In genomic region chr2:203623616-203624015, GRCh38 we compare ENCODE assay signal across 13 cellular contexts.
A peak's percentile ranks its signal among the peaks of the same experiment; 100 is the strongest.
DNase-seq lines count a peak whose midpoint lies in the region; ATAC-seq and TF ChIP-seq lines count a peak whose summit lies in the region.
"Had no signal": no experiment of that assay in that cellular context is flagged by ENCODE, and none has a peak within 500 bp of the region (broad histone marks: within the 10 kb centered on the region; RNA-seq: fewer than 3 reads in every experiment).

No MANE protein-coding gene starts in this region.

- TF ChIP-seq CTCF in CD4-positive, alpha-beta T cell (IDR thresholded peaks at IDR 0.05): no peak
- TF ChIP-seq CTCF in Loucy (conservative IDR thresholded peaks at IDR 0.05; ENCODE audit: low read length) (no peak), lung (IDR thresholded peaks at IDR 0.05; ENCODE audit: control extremely low read depth, extremely low read depth) (no peak), transverse colon (IDR thresholded peaks at IDR 0.05) (no peak), neural progenitor cell (IDR thresholded peaks at IDR 0.05) (no peak)

- no peaks in the 10 kb centered on the region for H3K9me3 ChIP-seq in CD4-positive, alpha-beta T cell (ENCODE audit: control insufficient read depth, low read length)
- H3K9me3 ChIP-seq in Loucy (ENCODE audit: insufficient read depth, low read depth, low read length) (no peaks in the 10 kb centered on the region), lung (ENCODE audit: control insufficient read depth in 2 of 2, insufficient read depth in 1 of 2, low read length in 1 of 2) (no peaks in the 10 kb centered on the region), transverse colon (no peaks in the 10 kb centered on the region), neural progenitor cell (ENCODE audit: low read depth) (no peaks in the 10 kb centered on the region)
- H3K9me3 ChIP-seq: ascending aorta had no signal

- H3K27me3 Mint-ChIP-seq in CD4-positive, alpha-beta T cell: no peaks in the 10 kb centered on the region
- H3K27me3 Mint-ChIP-seq in neural progenitor cell (ENCODE audit: insufficient read depth, low read depth): no peaks in the 10 kb centered on the region

- no peak overlapping the region for H3K27ac ChIP-seq in CD4-positive, alpha-beta T cell (ENCODE audit: low read depth, low read length)
- H3K27ac ChIP-seq in lung (ENCODE audit: low read depth in 1 of 2, low read length in 1 of 2): peak overlapping the region in 1 of 2 donors; percentile 69
- H3K27ac ChIP-seq in transverse colon: no peak overlapping the region
- H3K27ac ChIP-seq in neural progenitor cell: no peak overlapping the region
- H3K27ac ChIP-seq: ascending aorta had no signal

- H3K79me2 ChIP-seq in Loucy (ENCODE audit: insufficient read depth, low read length) (no peaks in the 10 kb centered on the region), neural progenitor cell (ENCODE audit: low read depth) (no peaks in the 10 kb centered on the region)

- H2AFZ ChIP-seq in Loucy (ENCODE audit: low read length): no peak overlapping the region
- H2AFZ ChIP-seq in neural progenitor cell (replicated peaks): no peak overlapping the region

- no peaks in the 10 kb centered on the region for H3K36me3 Mint-ChIP-seq in CD4-positive, alpha-beta T cell (ENCODE audit: low read depth)
- H3K36me3 Mint-ChIP-seq in neural progenitor cell: no peaks in the 10 kb centered on the region

- no peak for TF ChIP-seq POLR2A in transverse colon (IDR thresholded peaks at IDR 0.05)

- no peak for TF ChIP-seq EP300 in transverse colon (IDR thresholded peaks at IDR 0.05; ENCODE audit: low read depth)

- no peaks in the 10 kb centered on the region for H3K27me3 ChIP-seq in CD4-positive, alpha-beta T cell (ENCODE audit: control insufficient read depth, insufficient read depth, low read length)
- no peaks in the 10 kb centered on the region for H3K27me3 ChIP-seq in Loucy (ENCODE audit: insufficient read depth, low read length, poor library complexity, severe bottlenecking)
- no peaks in the 10 kb centered on the region for H3K27me3 ChIP-seq in lung (ENCODE audit: control insufficient read depth, insufficient read depth)
- H3K27me3 ChIP-seq in transverse colon: no peaks in the 10 kb centered on the region
- no peaks in the 10 kb centered on the region for H3K27me3 ChIP-seq in neural progenitor cell
- H3K27me3 ChIP-seq: ascending aorta had no signal

- no peak overlapping the region for H3K4me3 Mint-ChIP-seq in CD4-positive, alpha-beta T cell
- H3K4me3 Mint-ChIP-seq in neural progenitor cell: no peak overlapping the region

- peak overlapping the region; percentile 17 for H3K4me3 ChIP-seq in Loucy (ENCODE audit: low read length, poor library complexity, severe bottlenecking)
- no peak overlapping the region for H3K4me3 ChIP-seq in lung
- no peak overlapping the region for H3K4me3 ChIP-seq in transverse colon
- H3K4me3 ChIP-seq in neural progenitor cell: no peak overlapping the region
- H3K4me3 ChIP-seq: ascending aorta had no signal

- peaks cover 2% of the 10 kb centered on the region for H3K9me3 Mint-ChIP-seq in CD4-positive, alpha-beta T cell
- H3K9me3 Mint-ChIP-seq in neural progenitor cell: peaks cover 2% of the 10 kb centered on the region

- H3K4me2 ChIP-seq in Loucy (ENCODE audit: low read depth, low read length, poor library complexity, severe bottlenecking): peak overlapping the region; percentile 49
- no peak overlapping the region for H3K4me2 ChIP-seq in neural progenitor cell

- in situ Hi-C loops in transverse colon (cut with MboI; ENCODE audit: low pct_ligation_motif_present in 1 of 4, low pct_unique_long_range_greater_than_20kb in 1 of 4, low sequenced_read_pairs in 3 of 4): no loop called here

- POLR2A ChIA-PET in CD4-positive, alpha-beta T cell (lab: Charles Lee): interaction anchor here (1.3 kb wide), 1 partner anchor 117 kb away, joined by 3 read pairs; no protein-coding TSS in a partner anchor

- H3K27ac Mint-ChIP-seq in CD4-positive, alpha-beta T cell: peak overlapping the region; percentile 47
- no peak overlapping the region for H3K27ac Mint-ChIP-seq in neural progenitor cell

- H4K20me1 ChIP-seq in Loucy (ENCODE audit: insufficient read depth, low read length, poor library complexity, severe bottlenecking) (no peaks in the 10 kb centered on the region), neural progenitor cell (ENCODE audit: low read depth) (no peaks in the 10 kb centered on the region)

- 40 to 52% methylated on average over 7 of the region's 7 CpGs for WGBS in lung, 2 donors
- 60% methylated on average over 7 of the region's 7 CpGs; no CpG with 5 or more reads in 1 of the 2 donors for WGBS in transverse colon (ENCODE audit: low coverage in 1 of 2), 2 donors

- DNase-seq in CD4-positive, alpha-beta T cell: no peak
- DNase-seq in amniotic epithelial cell (ENCODE audit: low read depth) (peak; percentile 75), lung (ENCODE audit: low spot score) (no peak), transverse colon (no peak), neural progenitor cell (ENCODE audit: low spot score) (no peak), mucosa of gallbladder (ENCODE audit: low spot score) (no peak)
- DNase-seq: activated CD8-positive, alpha-beta memory T cell treated with anti-CD3 and anti-CD28 coated beads, Interleukin-2, amount 50 U/mL, for 4 hours; C1 segment of cervical spinal cord; NCI-H1092; stimulated activated CD4-positive, alpha-beta T cell treated with anti-CD3 and anti-CD28 coated beads, Interleukin-4, amount 100 ng/mL, for 24 hours had no signal

- H3K36me3 ChIP-seq in Loucy (ENCODE audit: insufficient read depth, low read length) (no peaks in the 10 kb centered on the region), lung (ENCODE audit: control insufficient read depth in 2 of 2, insufficient read depth in 2 of 2, low read length in 2 of 2) (no peaks in the 10 kb centered on the region), transverse colon (no peaks in the 10 kb centered on the region), neural progenitor cell (no peaks in the 10 kb centered on the region)
- H3K36me3 ChIP-seq: ascending aorta had no signal

- H3F3A ChIP-seq in Loucy (ENCODE audit: low read depth): no peaks in the 10 kb centered on the region
- H3F3A ChIP-seq in neural progenitor cell (ENCODE audit: low read depth): no peaks in the 10 kb centered on the region

- no peaks in the 10 kb centered on the region for H3K9me2 ChIP-seq in Loucy (replicated peaks; ENCODE audit: low read depth, low read length)

- intact Hi-C loops in CD4-positive, alpha-beta T cell (cut with DNase I, micrococcal nuclease): no loop called here
- intact Hi-C loops in transverse colon (cut with DNase I; ENCODE audit: low total_unique reads): no loop called here

- peak; percentile 55 for ATAC-seq in CD4-positive, alpha-beta T cell (ENCODE audit: poor library complexity)
- peak; percentile 67 for ATAC-seq in lung (ENCODE audit: insufficient read depth, low FRiP score)
- ATAC-seq in HG02678 (IDR thresholded peaks at IDR 0.05; ENCODE audit: unreplicated experiment): no peak

- CTCF ChIA-PET in CD4-positive, alpha-beta T cell (lab: Charles Lee): no interaction called here

- peaks cover 6% of the 10 kb centered on the region for H3K4me1 Mint-ChIP-seq in CD4-positive, alpha-beta T cell (ENCODE audit: low read depth)
- peaks cover 6% of the 10 kb centered on the region for H3K4me1 Mint-ChIP-seq in neural progenitor cell

- H3K4me1 ChIP-seq in Loucy (ENCODE audit: insufficient read depth, low read length, poor library complexity, severe bottlenecking) (peaks cover 13% of the 10 kb centered on the region), lung (ENCODE audit: control insufficient read depth in 2 of 2, insufficient read depth in 2 of 2, low read length in 2 of 2) (peaks cover 0 to 4% of the 10 kb centered on the region in 2 donors), transverse colon (peaks cover 0 to 35% (median 14%) of the 10 kb centered on the region in 4 donors), neural progenitor cell (no peaks in the 10 kb centered on the region)

- H3K9ac ChIP-seq in Loucy (ENCODE audit: low read depth, low read length, poor library complexity, severe bottlenecking) (no peak overlapping the region), neural progenitor cell (no peak overlapping the region)
